21 cellular contexts compared by ENCODE assay signal in the genomic region with DNA sequence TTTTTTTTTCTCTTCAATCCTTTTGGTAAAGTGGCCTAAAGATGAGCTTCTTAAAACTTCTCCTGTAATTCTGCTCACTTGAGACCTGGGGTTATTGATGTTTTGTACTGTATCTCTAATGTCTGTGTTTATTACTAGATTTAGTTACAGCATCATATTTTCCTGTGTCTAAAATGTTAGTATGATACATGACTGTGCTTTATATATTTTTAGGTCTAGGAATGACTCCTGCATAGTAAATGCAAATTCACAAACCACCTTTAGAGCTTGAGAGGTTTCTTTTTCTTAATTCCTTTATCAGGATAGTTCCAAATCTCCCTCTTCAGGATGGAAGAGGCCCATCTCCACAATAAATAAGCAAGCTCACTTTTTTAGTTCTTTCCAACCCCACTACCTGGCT.
"Had no signal": no experiment of that assay in that cellular context is flagged by ENCODE, and none has a peak within 500 bp of the region (broad histone marks: within the 10 kb centered on the region; RNA-seq: fewer than 3 reads in every experiment).

No MANE protein-coding gene starts in this region.

- ATAC-seq: left cardiac atrium, left lobe of liver, lower lobe of right lung, natural killer cell, right lobe of liver had no signal

- DNase-seq: hippocampal formation; kidney glomerular epithelial cell; left cardiac atrium; lower lobe of right lung; mammary epithelial cell; mesendoderm; naive B cell; natural killer cell; ovary; right lobe of liver; stimulated activated CD4-positive, alpha-beta T cell treated with anti-CD3 and anti-CD28 coated beads, Interleukin-1b, Interleukin-23, amount 100 ng/mL, for 48 hours; stimulated activated CD4-positive, alpha-beta T cell treated with anti-CD3 and anti-CD28 coated beads, Interleukin-2, amount 100 ng/mL, for 48 hours; stimulated activated CD4-positive, alpha-beta T cell treated with anti-CD3 and anti-CD28 coated beads, Interleukin-4, amount 100 ng/mL, for 4 hours; stimulated activated CD8-positive, alpha-beta memory T cell treated with anti-CD3 and anti-CD28 coated beads, Interleukin-4, amount 100 ng/mL, for 48 hours; stimulated activated naive CD4-positive, alpha-beta T cell; uterus had no signal

- H3K9me3 Mint-ChIP-seq: natural killer cell; stimulated activated naive CD8-positive, alpha-beta T cell treated with anti-CD3 and anti-CD28 coated beads, Interleukin-15, Interleukin-2, amounts not matched to agents 100 ng/mL and 50 ng/mL, for 24 hours had no signal

- H3K27me3 Mint-ChIP-seq: naive B cell, progenitor cell of endocrine pancreas, type B pancreatic cell had no signal

- H3K27ac Mint-ChIP-seq: mesothelial cell of epicardium; natural killer cell; progenitor cell of endocrine pancreas; stimulated activated naive CD8-positive, alpha-beta T cell treated with anti-CD3 and anti-CD28 coated beads, Interleukin-15, Interleukin-2, amounts not matched to agents 100 ng/mL and 50 ng/mL, for 24 hours; type B pancreatic cell had no signal

- H3K4me3 Mint-ChIP-seq: mesothelial cell of epicardium; naive B cell; natural killer cell; stimulated activated naive CD8-positive, alpha-beta T cell treated with anti-CD3 and anti-CD28 coated beads, Interleukin-15, Interleukin-2, amounts not matched to agents 100 ng/mL and 50 ng/mL, for 24 hours; type B pancreatic cell had no signal

- H3K36me3 Mint-ChIP-seq: natural killer cell had no signal
